Comparison of ENCODE assay signal across 1 cellular context in genomic region chr1:197141556-197141955, GRCh38.
TF ChIP-seq lines count a peak whose summit lies in the region.

No MANE protein-coding gene starts in this region.

TF ChIP-seq in endothelial cell of umbilical vein, 7 proteins besides CTCF, POLR2A, EP300 and RAD21:
- no peak for TF ChIP-seq POLR2AphosphoS5 (IDR thresholded peaks at IDR 0.05; ENCODE audit: insufficient read depth, low read depth, low read length)
- no peak for TF ChIP-seq MAX (IDR thresholded peaks at IDR 0.05; ENCODE audit: insufficient read depth, insufficient read length)
- TF ChIP-seq MYC (IDR thresholded peaks at IDR 0.05; ENCODE audit: low read depth, low read length) = no peak
